ENCODE assay signal across 1 cellular context in genomic region chr6:8195040-8195713, GRCh38.
A peak's percentile ranks its signal among the peaks of the same experiment; 100 is the strongest.
TF ChIP-seq lines count a peak whose summit lies in the region.

No MANE protein-coding gene starts in this region.

TF ChIP-seq in HepG2, 621 proteins besides CTCF, POLR2A, EP300 and RAD21 (continued from another document):
- TF ChIP-seq GABPA (IDR thresholded peaks at IDR 0.05; ENCODE audit: low read depth, low read length) (no peak), GABPA (CRISPR knock-in tag; IDR thresholded peaks at IDR 0.05; ENCODE audit: low read depth) (peak; percentile 31; the same call in 1 of the 2 replicates), HOXA7 (CRISPR knock-in tag; IDR thresholded peaks at IDR 0.05) (no peak), NFYB (CRISPR knock-in tag; IDR thresholded peaks at IDR 0.05) (no peak), SNAPC5 (CRISPR knock-in tag; IDR thresholded peaks at IDR 0.05; ENCODE audit: borderline replicate concordance) (no peak), CBX5 (CRISPR knock-in tag; IDR thresholded peaks at IDR 0.05; ENCODE audit: borderline replicate concordance) (no peak), STAG1 (CRISPR knock-in tag; IDR thresholded peaks at IDR 0.05) (no peak), ZNF383 (CRISPR knock-in tag; IDR thresholded peaks at IDR 0.05; ENCODE audit: borderline replicate concordance) (no peak), ZNF317 (CRISPR knock-in tag; IDR thresholded peaks at IDR 0.05) (no peak)
